7 cellular contexts compared by ENCODE assay signal in genomic region chrX:48897157-48897620, GRCh38. TPM values are rescaled to one million over a fixed set of nuclear protein-coding genes. Genes with fewer than 3 reads are reported as not detected.
DNase-seq lines count a peak whose midpoint lies in the region; ATAC-seq and TF ChIP-seq lines count a peak whose summit lies in the region.

No MANE protein-coding gene starts in this region.

- CTCF ChIA-PET in WTC11 (lab: Charles Lee): interaction anchor here (0.7 to 1.6 kb wide), 4 partner anchors 18 to 269 kb away, joined by 3 to 5 read pairs (median 4); partner anchors contain the start of gene KCND1

- POLR2A ChIA-PET in WTC11 (lab: Charles Lee): interaction anchor here (0.7 to 1.7 kb wide), 8 partner anchors 15 to 221 kb away, joined by 3 to 9 read pairs (median 4); partner anchors contain the start of genes GRIPAP1, KCND1 and SLC35A2

- peak overlapping the region; percentile 85 for H3K4me3 Mint-ChIP-seq in WTC11

- H3K9me3 Mint-ChIP-seq in WTC11: no peaks in the 10 kb centered on the region

- H3K4me1 Mint-ChIP-seq in WTC11: 0 out of 2 replicates have a peak, but pooled peaks cover 8% of the 10 kb centered on the region

- peak; percentile 16 for ATAC-seq in GM18498 (IDR thresholded peaks at IDR 0.05; ENCODE audit: unreplicated experiment)
- peak; percentile 2 for ATAC-seq in HG03108 (IDR thresholded peaks at IDR 0.05; ENCODE audit: unreplicated experiment)
- peak; percentile 46 for ATAC-seq in WTC11

- no peaks in the 10 kb centered on the region for H3K27me3 Mint-ChIP-seq in WTC11 (ENCODE audit: low read depth)

- peak overlapping the region; percentile 100 for H3K27ac Mint-ChIP-seq in WTC11

- H3K36me3 Mint-ChIP-seq in WTC11: peaks cover 21% of the 10 kb centered on the region

- no peak for TF ChIP-seq CTCF in WTC11 (IDR thresholded peaks at IDR 0.05)

- DNase-seq in NCI-H2227 (lab: John Stamatoyannopoulos, UW; ENCODE audit: unreplicated experiment) (peak; percentile 94), WTC11 (ENCODE audit: low spot score) (peak; percentile 83), dedifferentiated amniotic fluid mesenchymal stem cell (ENCODE audit: extremely low spot score) (peak; percentile 56), kidney tubule cell (ENCODE audit: low spot score) (peak; percentile 82)
- peak; percentile 70 for DNase-seq in stimulated activated CD4-positive, alpha-beta T cell treated with anti-CD3 and anti-CD28 coated beads, Interleukin-2, amount 100 ng/mL, for 24 hours

TF ChIP-seq in WTC11, 78 proteins besides CTCF, POLR2A, EP300 and RAD21:
- TF ChIP-seq ZNF423 (CRISPR knock-in tag; IDR thresholded peaks at IDR 0.05) (no peak), ETV6 (CRISPR knock-in tag; IDR thresholded peaks at IDR 0.05) (0 out of 2 replicates have a peak, but pooled peaks have one; percentile 11), GTF2I (CRISPR knock-in tag; conservative IDR thresholded peaks at IDR 0.05) (no peak), ZNF512 (CRISPR knock-in tag; IDR thresholded peaks at IDR 0.05; ENCODE audit: borderline replicate concordance) (no peak), NR3C1 (CRISPR knock-in tag; conservative IDR thresholded peaks at IDR 0.05; ENCODE audit: low read depth) (no peak), TEAD1 (CRISPR knock-in tag; IDR thresholded peaks at IDR 0.05) (0 out of 2 replicates have a peak, but pooled peaks have one; percentile 25), SP1 (CRISPR knock-in tag; conservative IDR thresholded peaks at IDR 0.05) (peak; percentile 34; the same call in 1 of the 2 replicates)

RNA-seq across cellular contexts. Expression of gene TIMM17B, which starts 0.4 kb away (rescaled TPM):
- 99.6 to 120 TPM (median 114 TPM) in 3 replicates for total RNA-seq in WTC11 (2021)

RNA-seq across cellular contexts. Expression of gene PQBP1, which starts 0.5 kb away (rescaled TPM):
- 79.4 to 81.2 TPM (median 81.2 TPM) in 3 replicates for total RNA-seq in WTC11 (2021)

RNA-seq across cellular contexts. Expression of gene SLC35A2, which starts 14.3 kb away (rescaled TPM):
- total RNA-seq in WTC11 (2021): 18.0 to 21.0 TPM (median 20.2 TPM) in 3 replicates

RNA-seq across cellular contexts. Expression of gene PIM2, which starts 21.6 kb away (rescaled TPM):
- total RNA-seq in WTC11 (2021): 146 to 184 TPM (median 182 TPM) in 3 replicates

Comparison
In these comparisons a context has a peak if more than half of its experiments do, and no peak if none do; other contexts are left out.
1. Peak in every context shown above with its lines: DNase-seq and ATAC-seq.